ENCODE assay signal across 15 cellular contexts in genomic region chr2:234970467-234970866, GRCh38. TPM values are rescaled to one million over a fixed set of nuclear protein-coding genes. Genes with fewer than 3 reads are reported as not detected.
A peak's percentile ranks its signal among the peaks of the same experiment; 100 is the strongest.
DNase-seq lines count a peak whose midpoint lies in the region; ATAC-seq, FAIRE-seq and TF ChIP-seq lines count a peak whose summit lies in the region.
"Had no signal": no experiment of that assay in that cellular context is flagged by ENCODE, and none has a peak within 500 bp of the region (broad histone marks: within the 10 kb centered on the region; RNA-seq: fewer than 3 reads in every experiment).

No MANE protein-coding gene starts in this region.

- peaks cover 60% of the 10 kb centered on the region for H3K4me1 ChIP-seq in GM23248 (ENCODE audit: insufficient read depth)
- H3K4me1 ChIP-seq in Panc1 (ENCODE audit: control insufficient read depth, insufficient read depth, low read length): peaks cover 93% of the 10 kb centered on the region
- H3K4me1 ChIP-seq in endothelial cell of umbilical vein (ENCODE audit: control insufficient read depth, extremely low read depth, insufficient read depth, low read length): peaks cover 41% of the 10 kb centered on the region
- H3K4me1 ChIP-seq: Caco-2 had no signal

- no peak overlapping the region for H3K4me3 ChIP-seq in GM23248
- peak overlapping the region; percentile 12 to 29; a peak in 3 of 4 replicates for H3K4me3 ChIP-seq in Panc1 (ENCODE audit: low read depth in 2 of 2, low read length in 2 of 2)
- H3K4me3 ChIP-seq in endothelial cell of umbilical vein (replicated peaks in 1 of 3; ENCODE audit: insufficient read depth in 1 of 3, low read depth in 1 of 3, low read length in 3 of 3): no peak overlapping the region
- H3K4me3 ChIP-seq: GM12878 had no signal

- H3K4me2 ChIP-seq in GM23248 (ENCODE audit: unreplicated experiment) (peak overlapping the region; percentile 43), endothelial cell of umbilical vein (ENCODE audit: insufficient read depth, low read length) (peak overlapping the region; percentile 46)

- no peak overlapping the region for H2AFZ ChIP-seq in GM23248
- no peak overlapping the region for H2AFZ ChIP-seq in endothelial cell of umbilical vein (ENCODE audit: low read depth, low read length)

- H3K9me1 ChIP-seq in endothelial cell of umbilical vein (replicated peaks; ENCODE audit: control insufficient read depth, extremely low read depth, insufficient read depth, low read length): no peaks in the 10 kb centered on the region

- peaks cover 73% of the 10 kb centered on the region for H3F3A ChIP-seq in GM23248 (ENCODE audit: insufficient read depth)

- BruUV-seq in Panc1 (replicated peaks; lab: Mats Ljungman, UMichigan): no TSS peak
- no TSS peak for BruUV-seq in endothelial cell of umbilical vein (replicated peaks; lab: Mats Ljungman, UMichigan)

- FAIRE-seq in endothelial cell of umbilical vein (lab: Jason Lieb, UNC): peak; percentile 89
- FAIRE-seq: GM12878 had no signal

- in situ Hi-C loops in GM23248 (cut with MboI) (loop anchor here (25.0 kb wide), 1 partner anchor 408 kb away; no protein-coding TSS in a partner anchor), Panc1 (cut with HindIII; ENCODE audit: low pct_unique_long_range_greater_than_20kb, low sequenced_read_pairs) (no loop called here)

- H3K27me3 ChIP-seq in GM23248 (replicated peaks; ENCODE audit: insufficient read depth): no peaks in the 10 kb centered on the region
- H3K27me3 ChIP-seq in Panc1 (ENCODE audit: control insufficient read depth, insufficient read depth, low read length): no peaks in the 10 kb centered on the region
- H3K27me3 ChIP-seq in endothelial cell of umbilical vein (ENCODE audit: control insufficient read depth in 2 of 2, insufficient read depth in 2 of 2, low read length in 2 of 2): no peaks in the 10 kb centered on the region

- CTCF ChIA-PET in Panc1 (lab: Charles Lee): no interaction called here
- CTCF ChIA-PET in endothelial cell of umbilical vein (lab: Charles Lee): interaction anchor here (1.2 to 3.6 kb wide), 2 partner anchors 11 to 89 kb away, joined by 4 to 18 read pairs; no protein-coding TSS in a partner anchor

- 0 out of 2 replicates have a peak overlapping the region, but pooled peaks have one; percentile 20 for H3K27ac ChIP-seq in GM23248
- peak overlapping the region; percentile 100 for H3K27ac ChIP-seq in Panc1 (ENCODE audit: low read length)
- H3K27ac ChIP-seq in endothelial cell of umbilical vein (ENCODE audit: insufficient read depth, low read depth, low read length): peak overlapping the region; percentile 84

- POLR2A ChIA-PET in Panc1 (lab: Charles Lee) (no interaction called here), endothelial cell of umbilical vein (lab: Charles Lee) (interaction anchor here (0.8 to 3.5 kb wide), 2 partner anchors 11 to 12 kb away, joined by 3 to 21 read pairs; no protein-coding TSS in a partner anchor)

- dilution Hi-C loops in endothelial cell of umbilical vein (cut with MboI; ENCODE audit: extremely low pct_ligation_motif_present, low sequenced_read_pairs): no loop called here

- ATAC-seq in Panc1 (peak; percentile 33), GM19324 (IDR thresholded peaks at IDR 0.05; ENCODE audit: low FRiP score, unreplicated experiment) (no peak), GM21515 (IDR thresholded peaks at IDR 0.05; ENCODE audit: unreplicated experiment) (no peak), HG02588 (IDR thresholded peaks at IDR 0.05; ENCODE audit: unreplicated experiment) (no peak)
- ATAC-seq: activated CD8-positive, alpha-beta T cell treated with anti-CD3 and anti-CD28 coated beads, Interleukin-2, amount 10 ng/mL, durations not matched to agents 7 days and 5 days; GM12878; natural killer cell; T-helper 17 cell had no signal

- peak; percentile 63 for DNase-seq in GM23248
- DNase-seq in Panc1 (ENCODE audit: low read depth, low spot score): no peak
- DNase-seq in endothelial cell of umbilical vein (ENCODE audit: low read depth, low spot score): peak; percentile 82
- peak; percentile 12 for DNase-seq in putamen (ENCODE audit: low spot score)
- no peak for DNase-seq in NCI-H128 (lab: John Stamatoyannopoulos, UW; ENCODE audit: unreplicated experiment)
- DNase-seq: activated CD8-positive, alpha-beta T cell treated with anti-CD3 and anti-CD28 coated beads, Interleukin-2, amount 10 ng/mL, durations not matched to agents 7 days and 5 days; MV-4-11; natural killer cell; NK-92 treated with Interleukin-12 subunit alpha and Interleukin-12 subunit beta, amount 100 ng/mL, for 24 hours; T-helper 17 cell had no signal

- H3K36me3 ChIP-seq in GM23248 (ENCODE audit: low read depth) (0 out of 2 replicates have a peak, but pooled peaks cover 7% of the 10 kb centered on the region), Panc1 (ENCODE audit: control insufficient read depth, insufficient read depth, low read length) (peaks cover 1% of the 10 kb centered on the region; the same call in 1 of the 2 replicates), endothelial cell of umbilical vein (ENCODE audit: control insufficient read depth in 2 of 2, extremely low read depth in 1 of 2, insufficient read depth in 2 of 2, low read length in 2 of 2) (peaks cover 2 to 3% of the 10 kb centered on the region in 2 experiments)

- H3K79me2 ChIP-seq in GM23248 (ENCODE audit: insufficient read depth): peaks cover 100% of the 10 kb centered on the region
- H3K79me2 ChIP-seq in endothelial cell of umbilical vein (ENCODE audit: control insufficient read depth, insufficient read depth, low read length): peaks cover 93% of the 10 kb centered on the region

- intact Hi-C loops in Panc1 (cut with micrococcal nuclease; ENCODE audit: unreplicated experiment) (no loop called here), endothelial cell of umbilical vein (cut with micrococcal nuclease) (loop anchor here (1.0 kb wide), 2 partner anchors 10 to 11 kb away; no protein-coding TSS in a partner anchor)

- no peak for TF ChIP-seq POLR2A in endothelial cell of umbilical vein (IDR thresholded peaks at IDR 0.05; ENCODE audit: low read depth, low read length)

- no peaks in the 10 kb centered on the region for H3K9me2 ChIP-seq in GM23248 (ENCODE audit: insufficient read depth)

- peaks cover 23% of the 10 kb centered on the region for H4K20me1 ChIP-seq in GM23248 (ENCODE audit: insufficient read depth)
- H4K20me1 ChIP-seq in endothelial cell of umbilical vein (replicated peaks; ENCODE audit: control insufficient read depth, extremely low read depth, insufficient read depth, low read length): no peaks in the 10 kb centered on the region

- TF ChIP-seq CTCF in Panc1 (IDR thresholded peaks at IDR 0.05) (no peak), endothelial cell of umbilical vein (IDR thresholded peaks at IDR 0.05; ENCODE audit: extremely low read depth in 1 of 2, insufficient read depth in 1 of 2, low read depth in 1 of 2, low read length in 2 of 2) (no peak)

- H3K9ac ChIP-seq in GM23248 (no peak overlapping the region), endothelial cell of umbilical vein (replicated peaks; ENCODE audit: extremely low read depth, insufficient read depth, low read length) (peak overlapping the region; percentile 64)

- WGBS in GM23248 (ENCODE audit: low coverage in 1 of 2, low lambda C conversion rate in 2 of 2, missing lambda C conversion rate in 2 of 2), 2 experiments: 72 to 76% methylated on average over 13 of the region's 13 CpGs

- H3K9me3 ChIP-seq in GM23248 (ENCODE audit: low read depth) (no peaks in the 10 kb centered on the region), Panc1 (ENCODE audit: control insufficient read depth, insufficient read depth, low read depth, low read length) (no peaks in the 10 kb centered on the region), endothelial cell of umbilical vein (replicated peaks; ENCODE audit: control insufficient read depth, insufficient read depth, low read length) (no peaks in the 10 kb centered on the region)
- H3K9me3 ChIP-seq: Caco-2 had no signal

TF ChIP-seq in endothelial cell of umbilical vein, 7 proteins besides CTCF, POLR2A, EP300 and RAD21:
- TF ChIP-seq GATA2 (IDR thresholded peaks at IDR 0.05; ENCODE audit: insufficient read depth, insufficient read length, low read depth, low read length) (no peak), FOS (IDR thresholded peaks at IDR 0.05; ENCODE audit: borderline replicate concordance, insufficient read depth, low read length) (peak; percentile 87), JUN (IDR thresholded peaks at IDR 0.05; ENCODE audit: borderline replicate concordance, insufficient read depth, insufficient read length, low read depth) (peak; percentile 91), POLR2AphosphoS5 (IDR thresholded peaks at IDR 0.05; ENCODE audit: insufficient read depth, low read depth, low read length) (peak; percentile 25)

RNA-seq across cellular contexts. Expression of gene SH3BP4, which starts 18.6 kb away (rescaled TPM):
- total RNA-seq in GM23248 (2014; rRNA removed; shearing (Covaris generic)): 96.0 and 100 TPM in 2 replicates
- polyA plus RNA-seq in GM23248 (2016; fragmentation: Nextera tagmentation; extraction: Ambion mirVana) (59.3 and 59.5 TPM in 2 replicates), endothelial cell of umbilical vein (69.3 and 85.2 TPM in 2 replicates)
- total RNA-seq in Panc1 (2021; ENCODE audit: unreplicated experiment) (133 TPM), endothelial cell of umbilical vein (100.0 and 105 TPM in 2 replicates)
- 102 TPM for polyA plus RNA-seq in Panc1 (2012; ENCODE audit: insufficient read length)
- 69.0 and 71.6 TPM in 2 replicates for polyA plus RNA-seq in endothelial cell of umbilical vein (2011; cell fraction: cytosol; rRNA removed)
- polyA plus RNA-seq in endothelial cell of umbilical vein (2011; cell fraction: nucleus; rRNA removed): 86.3 and 102 TPM in 2 replicates
- polyA plus RNA-seq in endothelial cell of umbilical vein (2012): 59.1 and 63.6 TPM in 2 replicates
- polyA minus RNA-seq in endothelial cell of umbilical vein: 178 and 188 TPM in 2 replicates
- polyA minus RNA-seq in endothelial cell of umbilical vein (2011; cell fraction: cytosol; rRNA and poly(A)+ RNA removed): 15.5 TPM
- 110 and 132 TPM in 2 replicates for polyA minus RNA-seq in endothelial cell of umbilical vein (2011; cell fraction: nucleus; rRNA and poly(A)+ RNA removed)
- total RNA-seq: activated CD8-positive, alpha-beta T cell treated with anti-CD3 and anti-CD28 coated beads, Interleukin-2, amount 10 ng/mL, durations not matched to agents 7 days and 5 days had no signal

Comparison
In these comparisons a context has a peak if more than half of its experiments do, and no peak if none do; other contexts are left out.
1. DNase-seq: peak in GM23248 (single experiment), endothelial cell of umbilical vein (single experiment) and putamen (single experiment); none in Panc1 (single experiment) and NCI-H128 (single experiment).
2. H3K27ac ChIP-seq: peak in every context shown above with its lines; median percentile 100 in Panc1; 84 in endothelial cell of umbilical vein; 20 in GM23248.
3. H3K4me3 ChIP-seq: peak in Panc1 (2 of 2); none in GM23248 (single experiment) and endothelial cell of umbilical vein (0 of 3).